Comparison of ENCODE assay signal across 8 cellular contexts in genomic region chr10:122142652-122143237, GRCh38.
DNase-seq lines count a peak whose midpoint lies in the region; ATAC-seq and TF ChIP-seq lines count a peak whose summit lies in the region.

No MANE protein-coding gene starts in this region.

- no peak for ATAC-seq in stimulated activated naive CD8-positive, alpha-beta T cell treated with anti-CD3 and anti-CD28 coated beads, Interleukin-15, Interleukin-2, amounts not matched to agents 100 U/mL and 50 U/mL, for 24 hours
- ATAC-seq in GM19324 (IDR thresholded peaks at IDR 0.05; ENCODE audit: low FRiP score, unreplicated experiment) (no peak), GM21528 (IDR thresholded peaks at IDR 0.05; ENCODE audit: low FRiP score, unreplicated experiment) (no peak)

- TF ChIP-seq POLR2A in NB4 (IDR thresholded peaks at IDR 0.05; ENCODE audit: extremely low read depth, insufficient read length) = no peak

- in situ Hi-C loops in astrocyte of the cerebellum (cut with HindIII; ENCODE audit: low sequenced_read_pairs) = no loop called here

- TF ChIP-seq CTCF in GM06990 (IDR thresholded peaks at IDR 0.05; ENCODE audit: insufficient read depth, low read length, poor library complexity, severe bottlenecking) = peak; percentile 88
- TF ChIP-seq CTCF in NB4 (IDR thresholded peaks at IDR 0.05; ENCODE audit: low read depth, low read length) = peak; percentile 92
- peak; percentile 93 for TF ChIP-seq CTCF in astrocyte of the cerebellum (IDR thresholded peaks at IDR 0.05; ENCODE audit: low read depth, low read length, missing control alignments)

- H3K36me3 ChIP-seq in GM06990 (ENCODE audit: control insufficient read depth, insufficient read depth, low read length) = no peaks in the 10 kb centered on the region

- no peak for DNase-seq in GM06990 (ENCODE audit: extremely low read depth, insufficient read length)
- DNase-seq in NB4 (ENCODE audit: low read depth) = peak; percentile 53
- no peak for DNase-seq in astrocyte of the cerebellum (ENCODE audit: low read depth)
- DNase-seq in left kidney (ENCODE audit: low read depth, low spot score) = peak; percentile 66
- DNase-seq in stimulated activated naive CD8-positive, alpha-beta T cell treated with anti-CD3 and anti-CD28 coated beads, Interleukin-15, Interleukin-2, amounts not matched to agents 100 U/mL and 50 U/mL, for 24 hours = peak; percentile 51
- DNase-seq in AML-193 (lab: John Stamatoyannopoulos, UW) = no peak

- no peak overlapping the region for H3K4me3 ChIP-seq in GM06990 (replicated peaks; ENCODE audit: low read depth, low read length)
- H3K4me3 ChIP-seq in NB4 (ENCODE audit: low read depth, low read length) = no peak overlapping the region
- H3K4me3 ChIP-seq in astrocyte of the cerebellum (ENCODE audit: low read depth, low read length) = no peak overlapping the region

- no peaks in the 10 kb centered on the region; the same call in none of the 2 replicates for H3K27me3 ChIP-seq in GM06990 (replicated peaks; ENCODE audit: control insufficient read depth, insufficient read depth, low read length)

Comparison
In these comparisons a context has a peak if more than half of its experiments do, and no peak if none do; other contexts are left out.
1. DNase-seq: peak in NB4 (single experiment), left kidney (single experiment) and stimulated activated naive CD8-positive, alpha-beta T cell treated with anti-CD3 and anti-CD28 coated beads, Interleukin-15, Interleukin-2, amounts not matched to agents 100 U/mL and 50 U/mL, for 24 hours (single experiment); none in GM06990 (single experiment), astrocyte of the cerebellum (single experiment) and AML-193 (0 of 2).
2. Peak in every context shown above with its lines, with median percentiles within 50 percentile points of each other: CTCF ChIP-seq.